In genomic region chr20:64056889-64057627, GRCh38 we compare ENCODE assay signal across 1 cellular context.
A peak's percentile ranks its signal among the peaks of the same experiment; 100 is the strongest.
TF ChIP-seq lines count a peak whose summit lies in the region.

No MANE protein-coding gene starts in this region.

TF ChIP-seq in HepG2, 621 proteins besides CTCF, POLR2A, EP300 and RAD21 (continued from another document and continues in another):
- TF ChIP-seq ZNF414 (CRISPR knock-in tag; IDR thresholded peaks at IDR 0.05) (peak; percentile 91), MLXIP (CRISPR knock-in tag; IDR thresholded peaks at IDR 0.05; ENCODE audit: borderline replicate concordance) (no peak), KLF15 (CRISPR knock-in tag; IDR thresholded peaks at IDR 0.05; ENCODE audit: borderline replicate concordance) (peak; percentile 42), ERF (CRISPR knock-in tag; IDR thresholded peaks at IDR 0.05) (no peak; the same call in 1 of the 2 replicates), ZBTB10 (CRISPR knock-in tag; IDR thresholded peaks at IDR 0.05; ENCODE audit: borderline replicate concordance) (no peak), TAF1 (CRISPR knock-in tag; IDR thresholded peaks at IDR 0.05) (peak; percentile 4; the same call in 1 of the 2 replicates), ATF4 (CRISPR knock-in tag; IDR thresholded peaks at IDR 0.05) (no peak), ZBED4 (CRISPR knock-in tag; IDR thresholded peaks at IDR 0.05; ENCODE audit: borderline replicate concordance) (no peak; the same call in 1 of the 2 replicates), CERS6 (CRISPR knock-in tag; IDR thresholded peaks at IDR 0.05) (no peak), SIN3B (IDR thresholded peaks at IDR 0.05; ENCODE audit: low read length) (no peak), ZBTB34 (CRISPR knock-in tag; IDR thresholded peaks at IDR 0.05) (peak; percentile 81), ZNF674 (CRISPR knock-in tag; IDR thresholded peaks at IDR 0.05; ENCODE audit: low read depth) (0 out of 2 replicates have a peak, but pooled peaks have one; percentile 56), KDM1A (CRISPR knock-in tag; IDR thresholded peaks at IDR 0.05) (no peak), PBX3 (CRISPR knock-in tag; IDR thresholded peaks at IDR 0.05; ENCODE audit: borderline replicate concordance) (no peak), TFDP1 (CRISPR knock-in tag; IDR thresholded peaks at IDR 0.05; ENCODE audit: borderline replicate concordance) (peak; percentile 75; the same call in 1 of the 2 replicates), NR0B2 (CRISPR knock-in tag; IDR thresholded peaks at IDR 0.05) (peak; percentile 53), PCBP1 (IDR thresholded peaks at IDR 0.05; ENCODE audit: borderline replicate concordance, low read depth, low read length) (no peak; the same call in 1 of the 2 replicates), CREB3 (CRISPR knock-in tag; IDR thresholded peaks at IDR 0.05) (peak; percentile 47; the same call in 1 of the 2 replicates), PRDM10 (CRISPR knock-in tag; IDR thresholded peaks at IDR 0.05; ENCODE audit: low read depth) (peak; percentile 21; the same call in 1 of the 2 replicates), GATAD1 (CRISPR knock-in tag; IDR thresholded peaks at IDR 0.05) (no peak), CCDC6 (CRISPR knock-in tag; IDR thresholded peaks at IDR 0.05) (peak; percentile 83; the same call in 1 of the 2 replicates), SRSF1 (optimal IDR thresholded peaks at IDR 0.05; ENCODE audit: low read depth, low read length) (peak; percentile 76), ELF3 (CRISPR knock-in tag; IDR thresholded peaks at IDR 0.05) (no peak), NR2C2 (CRISPR knock-in tag; IDR thresholded peaks at IDR 0.05; ENCODE audit: borderline replicate concordance) (no peak), MYC (CRISPR knock-in tag; IDR thresholded peaks at IDR 0.05; ENCODE audit: borderline replicate concordance) (0 out of 2 replicates have a peak, but pooled peaks have one; percentile 23), CREM (IDR thresholded peaks at IDR 0.05) (no peak), CREM (CRISPR knock-in tag; IDR thresholded peaks at IDR 0.05) (peak; percentile 36; the same call in 1 of the 2 replicates), SYNCRIP (IDR thresholded peaks at IDR 0.05; ENCODE audit: insufficient read depth, low read depth, low read length) (no peak)
